Comparison of ENCODE assay signal across 19 cellular contexts in the genomic region with DNA sequence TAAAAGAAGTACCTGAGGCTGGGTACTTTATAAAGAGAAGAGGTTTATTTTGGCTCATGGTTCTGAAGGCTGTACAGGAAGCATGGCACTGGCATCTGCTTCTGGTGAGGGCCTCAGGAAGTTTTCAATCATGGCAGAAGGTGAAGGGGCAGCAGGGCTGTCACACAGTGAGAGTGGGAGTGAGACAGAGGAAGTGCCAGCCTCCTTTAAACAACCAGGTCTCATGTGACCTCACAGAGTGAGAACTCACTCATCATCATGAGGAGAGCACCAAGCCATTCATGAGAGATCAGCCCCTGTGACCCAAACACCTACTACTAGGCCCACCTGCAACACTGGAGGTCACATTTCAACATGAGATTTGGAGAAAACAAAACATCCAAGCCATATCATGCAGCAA. TPM values are rescaled to one million over a fixed set of nuclear protein-coding genes. Genes with fewer than 3 reads are reported as not detected.
DNase-seq lines count a peak whose midpoint lies in the region; ATAC-seq, FAIRE-seq and TF ChIP-seq lines count a peak whose summit lies in the region.
"Had no signal": no experiment of that assay in that cellular context is flagged by ENCODE, and none has a peak within 500 bp of the region (broad histone marks: within the 10 kb centered on the region; RNA-seq: fewer than 3 reads in every experiment).

No MANE protein-coding gene starts in this region.

- no peak for ATAC-seq in HepG2
- ATAC-seq in right lobe of liver: no peak
- peak; percentile 3; the same call in 1 of the 3 replicates for ATAC-seq in GM12878
- peak; percentile 15 to 22 for ATAC-seq in stimulated activated naive B cell treated with anti-CD40 and anti-IgM and Interleukin-4, amounts not matched to agents 10 μg/mL and 1 μg/mL and 100 μg/mL, for 72 hours (replicated peaks)
- ATAC-seq in pancreas: no peak

- H3K27me3 Mint-ChIP-seq in stimulated activated naive B cell treated with anti-CD40 and anti-IgM and Interleukin-4, amounts not matched to agents 10 μg/mL and 1 μg/mL and 100 μg/mL, for 72 hours: no peaks in the 10 kb centered on the region
- H3K27me3 Mint-ChIP-seq in osteocyte (ENCODE audit: unreplicated experiment): peaks cover 6% of the 10 kb centered on the region
- H3K27me3 Mint-ChIP-seq: CD8-positive, alpha-beta memory T cell had no signal

- no peaks in the 10 kb centered on the region for H3K36me3 ChIP-seq in HepG2 (replicated peaks in 1 of 2; ENCODE audit: control insufficient read depth in 1 of 2, insufficient read depth in 2 of 2, low read length in 2 of 2)
- no peaks in the 10 kb centered on the region for H3K36me3 ChIP-seq in right lobe of liver
- no peaks in the 10 kb centered on the region for H3K36me3 ChIP-seq in Loucy (ENCODE audit: insufficient read depth, low read length)
- H3K36me3 ChIP-seq in GM12878 (ENCODE audit: control insufficient read depth in 2 of 2, insufficient read depth in 2 of 2, low read length in 1 of 2): no peaks in the 10 kb centered on the region
- no peaks in the 10 kb centered on the region for H3K36me3 ChIP-seq in pancreas
- H3K36me3 ChIP-seq: tibial nerve had no signal

- in situ Hi-C loops in HepG2 (cut with HindIII; ENCODE audit: extremely low pct_ligation_motif_present, low pct_unique_long_range_greater_than_20kb): no loop called here
- in situ Hi-C loops in GM12878 (cut with MboI): loop anchor here (25.0 kb wide), 1 partner anchor 1161 kb away; no protein-coding TSS in a partner anchor

- SMC1A ChIA-PET in GM12878 (lab: Charles Lee; ENCODE audit: uncharacterized antibody, unreplicated experiment): interaction anchor here (1.0 to 3.1 kb wide), 8 partner anchors 7 to 221 kb away, joined by 3 to 19 read pairs (median 8); no protein-coding TSS in a partner anchor

- RAD21 ChIA-PET in GM12878 (lab: Charles Lee; ENCODE audit: unreplicated experiment): interaction anchor here (1.5 to 3.1 kb wide), 3 partner anchors 11 to 149 kb away, joined by 6 to 38 read pairs (median 6); no protein-coding TSS in a partner anchor

- H3K27me3 ChIP-seq in HepG2 (ENCODE audit: control insufficient read depth in 1 of 2, insufficient read depth in 2 of 2, low read length in 2 of 2) (peaks cover 0 to 4% of the 10 kb centered on the region in 2 experiments; a peak in 1 of 5 replicates), right lobe of liver (no peaks in the 10 kb centered on the region), Loucy (ENCODE audit: insufficient read depth, low read length, poor library complexity, severe bottlenecking) (no peaks in the 10 kb centered on the region), GM12878 (replicated peaks in 1 of 2; ENCODE audit: control insufficient read depth in 2 of 2, insufficient read depth in 2 of 2, low read length in 1 of 2) (no peaks in the 10 kb centered on the region), pancreas (no peaks in the 10 kb centered on the region)
- H3K27me3 ChIP-seq: tibial nerve had no signal

- peak overlapping the region in 1 of 2 donors; percentile 62 for H3K4me3 Mint-ChIP-seq in stimulated activated naive B cell treated with anti-CD40 and anti-IgM and Interleukin-4, amounts not matched to agents 10 μg/mL and 1 μg/mL and 100 μg/mL, for 72 hours
- H3K4me3 Mint-ChIP-seq in osteocyte (ENCODE audit: unreplicated experiment): no peak overlapping the region
- H3K4me3 Mint-ChIP-seq: CD8-positive, alpha-beta memory T cell; mesothelial cell of epicardium had no signal

- H3K4me2 ChIP-seq in HepG2 (ENCODE audit: low read depth, low read length): no peak overlapping the region
- H3K4me2 ChIP-seq in Loucy (ENCODE audit: low read depth, low read length, poor library complexity, severe bottlenecking): no peak overlapping the region
- no peak overlapping the region for H3K4me2 ChIP-seq in GM12878 (ENCODE audit: control insufficient read depth, insufficient read depth)

- TF ChIP-seq RAD21 in HepG2 (CRISPR knock-in tag; IDR thresholded peaks at IDR 0.05) (no peak), GM12878 (IDR thresholded peaks at IDR 0.05; ENCODE audit: insufficient read depth, low read depth, low read length) (no peak)

- H3K9ac ChIP-seq in HepG2 (ENCODE audit: insufficient read depth, low read depth, low read length) (no peak overlapping the region), Loucy (ENCODE audit: low read depth, low read length, poor library complexity, severe bottlenecking) (no peak overlapping the region), GM12878 (ENCODE audit: control insufficient read depth, insufficient read depth, low read length) (no peak overlapping the region)

- H3K27ac ChIP-seq in HepG2 (ENCODE audit: extremely low read length, insufficient read depth, low read length) (no peak overlapping the region), right lobe of liver (no peak overlapping the region), GM12878 (ENCODE audit: control insufficient read depth, insufficient read depth) (peak overlapping the region; percentile 94), pancreas (no peak overlapping the region)
- H3K27ac ChIP-seq: tibial nerve had no signal

- H2AFZ ChIP-seq in HepG2 (ENCODE audit: low read length) (no peak overlapping the region), Loucy (ENCODE audit: low read length) (peak overlapping the region; percentile 43; the same call in 1 of the 2 replicates), GM12878 (ENCODE audit: control insufficient read depth, low read depth, low read length) (no peak overlapping the region)

- no peak for DNase-seq in HepG2 (ENCODE audit: low spot score)
- no peak for DNase-seq in right lobe of liver
- no peak for DNase-seq in GM12878 (ENCODE audit: low read depth, low spot score)
- peak; percentile 45 for DNase-seq in stimulated activated naive B cell treated with anti-CD40 and anti-IgM and Interleukin-4, amounts not matched to agents 10 μg/mL and 1 μg/mL and 100 μg/mL, for 72 hours
- DNase-seq in pancreas: no peak
- DNase-seq in DMS53 treated with DMSO at 0.1 percent for 48 hours (lab: John Stamatoyannopoulos, UW; ENCODE audit: unreplicated experiment): no peak
- no peak for DNase-seq in osteocyte (ENCODE audit: extremely low spot score, unreplicated experiment)
- DNase-seq: activated gamma-delta T cell treated with Interleukin-2 at 50 U/mL for 16 hours; CD8-positive, alpha-beta memory T cell; DMS79 treated with DMSO at 0.1 percent for 48 hours; glutamatergic neuron; NCI-H146; NCI-H774; retina had no signal

- peaks cover 49 to 58% of the 10 kb centered on the region in 2 donors for H3K4me1 Mint-ChIP-seq in stimulated activated naive B cell treated with anti-CD40 and anti-IgM and Interleukin-4, amounts not matched to agents 10 μg/mL and 1 μg/mL and 100 μg/mL, for 72 hours
- peaks cover 10% of the 10 kb centered on the region for H3K4me1 Mint-ChIP-seq in osteocyte (ENCODE audit: unreplicated experiment)

- no peak overlapping the region for H3K4me3 ChIP-seq in HepG2 (replicated peaks in 1 of 3; ENCODE audit: insufficient read depth in 1 of 3, low read depth in 2 of 3, low read length in 3 of 3)
- no peak overlapping the region for H3K4me3 ChIP-seq in right lobe of liver
- no peak overlapping the region for H3K4me3 ChIP-seq in Loucy (ENCODE audit: low read length, poor library complexity, severe bottlenecking)
- no peak overlapping the region for H3K4me3 ChIP-seq in GM12878
- H3K4me3 ChIP-seq in pancreas: no peak overlapping the region
- H3K4me3 ChIP-seq: tibial nerve had no signal

- peaks cover 12 to 18% of the 10 kb centered on the region in 2 donors for H3K9me3 Mint-ChIP-seq in stimulated activated naive B cell treated with anti-CD40 and anti-IgM and Interleukin-4, amounts not matched to agents 10 μg/mL and 1 μg/mL and 100 μg/mL, for 72 hours
- H3K9me3 Mint-ChIP-seq in osteocyte (ENCODE audit: unreplicated experiment): peaks cover 5% of the 10 kb centered on the region

- H4K20me1 ChIP-seq in HepG2 (ENCODE audit: insufficient read depth, low read length) (no peaks in the 10 kb centered on the region), Loucy (ENCODE audit: insufficient read depth, low read length, poor library complexity, severe bottlenecking) (no peaks in the 10 kb centered on the region), GM12878 (ENCODE audit: control insufficient read depth, insufficient read depth) (no peaks in the 10 kb centered on the region)

- peaks cover 5% of the 10 kb centered on the region; the same call in 1 of the 2 replicates for H3K9me3 ChIP-seq in HepG2 (ENCODE audit: low read length)
- H3K9me3 ChIP-seq in right lobe of liver: no peaks in the 10 kb centered on the region
- no peaks in the 10 kb centered on the region for H3K9me3 ChIP-seq in Loucy (ENCODE audit: insufficient read depth, low read depth, low read length)
- H3K9me3 ChIP-seq in GM12878 (replicated peaks; ENCODE audit: control insufficient read depth, insufficient read depth, low read length): peaks cover 47% of the 10 kb centered on the region
- H3K9me3 ChIP-seq in pancreas: no peaks in the 10 kb centered on the region

- peak overlapping the region; percentile 100 for H3K27ac Mint-ChIP-seq in stimulated activated naive B cell treated with anti-CD40 and anti-IgM and Interleukin-4, amounts not matched to agents 10 μg/mL and 1 μg/mL and 100 μg/mL, for 72 hours
- no peak overlapping the region for H3K27ac Mint-ChIP-seq in osteocyte (ENCODE audit: unreplicated experiment)
- H3K27ac Mint-ChIP-seq: mesothelial cell of epicardium had no signal

- BruUV-seq in HepG2 (replicated peaks; lab: Mats Ljungman, UMichigan): no TSS peak
- no TSS peak for BruUV-seq in GM12878 (replicated peaks; lab: Mats Ljungman, UMichigan)

- TF ChIP-seq EP300 in HepG2 (IDR thresholded peaks at IDR 0.05; ENCODE audit: low read depth in 2 of 2, low read length in 2 of 2) (no peak), HepG2 (CRISPR knock-in tag; IDR thresholded peaks at IDR 0.05; ENCODE audit: borderline replicate concordance) (no peak), GM12878 (IDR thresholded peaks at IDR 0.05; ENCODE audit: borderline replicate concordance in 1 of 2, control insufficient read depth in 1 of 2, low read depth in 2 of 2, low read length in 2 of 2) (no peak)

- CTCF ChIA-PET in HepG2 (lab: Yijun Ruan, JAX; ENCODE audit: low intra/inter-chr PET ratio, low total read pairs): no interaction called here
- CTCF ChIA-PET in GM12878 (lab: Yijun Ruan, JAX): interaction anchor here (1.1 to 1.6 kb wide), 3 partner anchors 14 to 234 kb away, joined by 3 read pairs; no protein-coding TSS in a partner anchor

- POLR2A ChIA-PET in HepG2 (lab: Yijun Ruan, JAX): no interaction called here
- POLR2A ChIA-PET in GM12878 (lab: Charles Lee): interaction anchor here (0.9 to 3.1 kb wide), 2 partner anchors 12 to 218 kb away, joined by 3 to 32 read pairs; no protein-coding TSS in a partner anchor

- no peaks in the 10 kb centered on the region for H3K79me2 ChIP-seq in HepG2 (ENCODE audit: insufficient read depth, low read length)
- no peaks in the 10 kb centered on the region for H3K79me2 ChIP-seq in Loucy (ENCODE audit: insufficient read depth, low read length)
- H3K79me2 ChIP-seq in GM12878 (ENCODE audit: control insufficient read depth, insufficient read depth, low read length): peaks cover 2% of the 10 kb centered on the region; the same call in 1 of the 2 replicates

- intact Hi-C loops in HepG2 (cut with micrococcal nuclease; ENCODE audit: unreplicated experiment): no loop called here
- intact Hi-C loops in right lobe of liver (cut with DNase I): no loop called here
- intact Hi-C loops in GM12878 (cut with micrococcal nuclease; ENCODE audit: unreplicated experiment): no loop called here
- intact Hi-C loops in pancreas (cut with DNase I): no loop called here

- H3K4me1 ChIP-seq in HepG2 (ENCODE audit: insufficient read depth, low read length) (no peaks in the 10 kb centered on the region), right lobe of liver (no peaks in the 10 kb centered on the region), Loucy (ENCODE audit: insufficient read depth, low read length, poor library complexity, severe bottlenecking) (peaks cover 46% of the 10 kb centered on the region), GM12878 (ENCODE audit: control insufficient read depth, insufficient read depth, low read length) (peaks cover 46% of the 10 kb centered on the region), pancreas (no peaks in the 10 kb centered on the region)

- H3K36me3 Mint-ChIP-seq in stimulated activated naive B cell treated with anti-CD40 and anti-IgM and Interleukin-4, amounts not matched to agents 10 μg/mL and 1 μg/mL and 100 μg/mL, for 72 hours: peaks cover 28 to 37% of the 10 kb centered on the region in 2 donors
- H3K36me3 Mint-ChIP-seq in osteocyte (ENCODE audit: unreplicated experiment): no peaks in the 10 kb centered on the region
- H3K36me3 Mint-ChIP-seq: mesothelial cell of epicardium had no signal

- H3K9me2 ChIP-seq in Loucy (replicated peaks; ENCODE audit: low read depth, low read length): no peaks in the 10 kb centered on the region

- TF ChIP-seq CTCF in HepG2 (CRISPR knock-in tag; IDR thresholded peaks at IDR 0.05): no peak
- no peak for TF ChIP-seq CTCF in right lobe of liver (IDR thresholded peaks at IDR 0.05)
- TF ChIP-seq CTCF in Loucy (conservative IDR thresholded peaks at IDR 0.05; ENCODE audit: low read length): no peak
- no peak for TF ChIP-seq CTCF in GM12878 (IDR thresholded peaks at IDR 0.05 in 2 of 3, conservative IDR thresholded peaks at IDR 0.05 in 1 of 3; ENCODE audit: control insufficient read depth in 2 of 3, extremely low read depth in 1 of 3, insufficient read depth in 1 of 3, low read depth in 3 of 3, low read length in 3 of 3)
- TF ChIP-seq CTCF in pancreas (IDR thresholded peaks at IDR 0.05): no peak
- TF ChIP-seq CTCF in osteocyte (IDR thresholded peaks at IDR 0.05): no peak

- TF ChIP-seq POLR2A in HepG2 (IDR thresholded peaks at IDR 0.05; ENCODE audit: insufficient read depth in 1 of 2, low read depth in 2 of 2, low read length in 2 of 2): no peak
- no peak for TF ChIP-seq POLR2A in right lobe of liver (IDR thresholded peaks at IDR 0.05)
- TF ChIP-seq POLR2A in GM12878 (IDR thresholded peaks at IDR 0.05; ENCODE audit: low read depth, low read length): no peak

- H3F3A ChIP-seq in Loucy (ENCODE audit: low read depth): no peaks in the 10 kb centered on the region

- FAIRE-seq in HepG2 (lab: Jason Lieb, UNC) (no peak), GM12878 (lab: Jason Lieb, UNC) (no peak), pancreas (lab: Jason Lieb, UNC) (no peak)
- FAIRE-seq: H1, RCC 7860 had no signal

RNA-seq across cellular contexts. Expression of a gene that starts 9.3 kb away (rescaled TPM):
- not detected in 2 replicates for total RNA-seq in HepG2 (2016; rRNA removed; fragmentation: Illumina TruSeq; extraction: Trizol)
- 0.40 TPM in 1 of 2 replicates, not detected in the other for total RNA-seq in HepG2 (2016; cell fraction: cytosol; rRNA removed; fragmentation: Illumina TruSeq; extraction: Trizol; ENCODE audit: low read depth)
- not detected in 2 replicates for total RNA-seq in HepG2 (2016; cell fraction: insoluble cytoplasmic fraction; rRNA removed; fragmentation: Illumina TruSeq; extraction: Trizol)
- not detected in 2 replicates for total RNA-seq in HepG2 (2016; cell fraction: membrane; rRNA removed; fragmentation: Illumina TruSeq; extraction: Trizol)
- not detected in 2 replicates for total RNA-seq in HepG2 (2016; cell fraction: nucleus; rRNA removed; fragmentation: Illumina TruSeq; extraction: Trizol)
- polyA plus RNA-seq in HepG2 (2011; rRNA removed): 0.24 TPM in 1 of 2 replicates, not detected in the other
- 0.08 and 0.22 TPM in 2 replicates for polyA plus RNA-seq in HepG2 (2011; cell fraction: cytosol; rRNA removed)
- 0.23 and 0.29 TPM in 2 replicates for polyA plus RNA-seq in HepG2 (2011; cell fraction: nucleus; rRNA removed)
- 0.30 and 0.35 TPM in 2 replicates for polyA plus RNA-seq in HepG2 (2012)
- not detected in 2 replicates for polyA plus RNA-seq in HepG2 (2016; cell fraction: cytosol; fragmentation: Illumina TruSeq; extraction: Trizol; ENCODE audit: low read depth)
- polyA plus RNA-seq in HepG2 (2016; cell fraction: insoluble cytoplasmic fraction; fragmentation: Illumina TruSeq; extraction: Trizol; ENCODE audit: low read depth): not detected in 2 replicates
- polyA plus RNA-seq in HepG2 (2016; cell fraction: membrane; fragmentation: Illumina TruSeq; extraction: Trizol; ENCODE audit: low read depth): not detected in 2 replicates
- not detected in 2 replicates for polyA plus RNA-seq in HepG2 (2016; cell fraction: nucleus; fragmentation: Illumina TruSeq; extraction: Trizol; ENCODE audit: insufficient read depth, low read depth)
- 0.12 TPM in 1 of 2 replicates, not detected in the other for polyA minus RNA-seq in HepG2 (2011; rRNA and poly(A)+ RNA removed; ENCODE audit: low replicate concordance)
- not detected in 2 replicates for polyA minus RNA-seq in HepG2 (2011; cell fraction: cytosol; rRNA and poly(A)+ RNA removed)
- polyA minus RNA-seq in HepG2 (2011; cell fraction: nucleus; rRNA and poly(A)+ RNA removed): not detected in 2 replicates
- 10 to 100 TPM; 15.1 to 36.0 (median 19.8) TPM for total RNA-seq in right lobe of liver
- total RNA-seq in GM12878 (2013; cell fraction: nucleolus; rRNA removed): 377 and 379 TPM in 2 replicates
- total RNA-seq in GM12878 (2014; rRNA removed): 154 and 163 TPM in 2 replicates
- total RNA-seq in GM12878 (2014; rRNA removed; fragmentation: Illumina TruSeq; extraction: Trizol): 145 TPM in 2 replicates
- total RNA-seq in GM12878 (2021): 166 and 176 TPM in 2 replicates
- polyA plus RNA-seq in GM12878 (2011; ENCODE audit: low read depth): 68.5 TPM
- polyA plus RNA-seq in GM12878 (2011; rRNA removed): 171 and 213 TPM in 2 replicates
- 284 and 352 TPM in 2 replicates for polyA plus RNA-seq in GM12878 (2011; cell fraction: cytosol; rRNA removed)
- 306 TPM in 2 replicates for polyA plus RNA-seq in GM12878 (2011; cell fraction: nucleus; rRNA removed)
- polyA plus RNA-seq in GM12878 (2012): 90.4 and 119 TPM in 2 replicates
- polyA plus RNA-seq in GM12878 (2014; fragmentation: Illumina TruSeq; extraction: Trizol): 146 and 170 TPM in 2 replicates
- polyA plus RNA-seq in GM12878 (2014; fragmentation: Nextera tagmentation; extraction: Ambion mirVana): 10 to 100 TPM; 20.6 to 38.9 TPM
- 143 and 149 TPM in 2 replicates for polyA plus RNA-seq in GM12878 (2014; rRNA removed)
- polyA plus RNA-seq in GM12878 (2016; fragmentation: Nextera tagmentation; extraction: Ambion mirVana): 10 to 100 TPM; 46.3 to 61.9 TPM
- 198 and 256 TPM in 2 replicates for polyA minus RNA-seq in GM12878 (2011; rRNA and poly(A)+ RNA removed)
- 85.5 and 87.8 TPM in 2 replicates for polyA minus RNA-seq in GM12878 (2011; cell fraction: cytosol; rRNA and poly(A)+ RNA removed)
- polyA minus RNA-seq in GM12878 (2011; cell fraction: nucleus; rRNA and poly(A)+ RNA removed): 129 and 203 TPM in 2 replicates
- 10 to 100 TPM in 1 of 6 donors, 1 to 10 TPM in 5; 1.9 to 14.0 (median 2.8) TPM for total RNA-seq in pancreas
- polyA plus RNA-seq in pancreas: 1 to 10 TPM; 3.0 to 4.1 TPM
- 79.6 and 84.1 TPM in 2 replicates for total RNA-seq in osteocyte

Comparison
In these comparisons a context has a peak if more than half of its experiments do, and no peak if none do; other contexts are left out.
1. ATAC-seq: peak in GM12878 (single experiment) and stimulated activated naive B cell treated with anti-CD40 and anti-IgM and Interleukin-4, amounts not matched to agents 10 μg/mL and 1 μg/mL and 100 μg/mL, for 72 hours (2 of 2); none in HepG2 (single experiment), right lobe of liver (0 of 4) and pancreas (0 of 4).